ENCODE assay signal across 27 cellular contexts in genomic region chr13:90801621-90802020, GRCh38.
"Had no signal": no experiment of that assay in that cellular context is flagged by ENCODE, and none has a peak within 500 bp of the region (broad histone marks: within the 10 kb centered on the region; RNA-seq: fewer than 3 reads in every experiment).

No MANE protein-coding gene starts in this region.

- DNase-seq: hypothalamus; immature natural killer cell; kidney; left colon; left lung; mesendoderm; naive B cell; natural killer cell; nephron progenitor cell; nucleus accumbens; pancreas; posterior cingulate gyrus; retina; right cardiac atrium; sigmoid colon; small intestine; spleen; stimulated activated CD4-positive, alpha-beta T cell treated with anti-CD3 and anti-CD28 coated beads, Interleukin-4, amount 100 ng/mL, for 24 hours; stimulated activated naive CD4-positive, alpha-beta T cell; uterus had no signal

- H3K27ac ChIP-seq: left lung, pancreas, prostate gland, sigmoid colon, spleen, suprapubic skin, thoracic aorta, tibial nerve, uterus had no signal

- H3K4me3 ChIP-seq: left lung, lung, pancreas, prostate gland, sigmoid colon, spleen, suprapubic skin, thoracic aorta, tibial nerve, uterus had no signal

- H3K36me3 ChIP-seq: left lung, pancreas, prostate gland, sigmoid colon, spleen, suprapubic skin, thoracic aorta, tibial nerve, uterus had no signal

- FAIRE-seq: islet of Langerhans had no signal

- H3K9me3 ChIP-seq: left lung, pancreas, prostate gland, sigmoid colon, spleen, suprapubic skin, thoracic aorta, tibial nerve, uterus had no signal

- H3K27me3 ChIP-seq: left lung, pancreas, sigmoid colon, spleen, suprapubic skin, tibial nerve, uterus had no signal

- H3K4me1 ChIP-seq: left lung, pancreas, prostate gland, suprapubic skin, uterus had no signal

- ATAC-seq: left colon; left lung; natural killer cell; pancreas; right cardiac atrium; stimulated activated effector memory CD8-positive, alpha-beta T cell treated with anti-CD3 and anti-CD28 coated beads, Interleukin-12 subunit alpha, Interleukin-12 subunit beta, amount 100 ng/mL, for 72 hours had no signal
